Comparison of ENCODE assay signal across 8 cellular contexts in genomic region chr18:23077493-23078256, GRCh38. TPM values are rescaled to one million over a fixed set of nuclear protein-coding genes. Genes with fewer than 3 reads are reported as not detected.
DNase-seq lines count a peak whose midpoint lies in the region; ATAC-seq and TF ChIP-seq lines count a peak whose summit lies in the region.

No MANE protein-coding gene starts in this region.

- peaks cover 0 to 3% (median 3%) of the 10 kb centered on the region in 3 donors for H3K27me3 Mint-ChIP-seq in immature natural killer cell (ENCODE audit: low read depth in 3 of 3)

- no peak overlapping the region for H3K4me3 Mint-ChIP-seq in immature natural killer cell

- ATAC-seq in RWPE2 (ENCODE audit: low read depth), result peak; percentile 73
- no peak for ATAC-seq in GM18520 (IDR thresholded peaks at IDR 0.05; ENCODE audit: unreplicated experiment)
- no peak for ATAC-seq in GM21360 (IDR thresholded peaks at IDR 0.05; ENCODE audit: unreplicated experiment)
- ATAC-seq in HG03521 (IDR thresholded peaks at IDR 0.05; ENCODE audit: unreplicated experiment), result no peak

- H3K4me3 ChIP-seq in A673 (ENCODE audit: low read depth, low read length, poor library complexity, severe bottlenecking) (no peak overlapping the region), GM12864 (ENCODE audit: low read depth, low read length) (no peak overlapping the region), RWPE2 (ENCODE audit: severe bottlenecking) (no peak overlapping the region)

- no TSS peak for BruUV-seq in A673 (replicated peaks; lab: Mats Ljungman, UMichigan)

- H3K4me1 Mint-ChIP-seq in immature natural killer cell, result peaks cover 15 to 21% of the 10 kb centered on the region in 2 donors

- H3K27ac Mint-ChIP-seq in immature natural killer cell, result no peak overlapping the region

- H3K27me3 ChIP-seq in A673 (replicated peaks; ENCODE audit: insufficient read depth, low read depth, low read length, poor library complexity) (no peaks in the 10 kb centered on the region), RWPE2 (ENCODE audit: insufficient read depth, poor library complexity, severe bottlenecking) (no peaks in the 10 kb centered on the region)

- H3K4me1 ChIP-seq in A673 (ENCODE audit: insufficient read depth, low read length, poor library complexity, severe bottlenecking) (no peaks in the 10 kb centered on the region), RWPE2 (ENCODE audit: insufficient read depth, poor library complexity, severe bottlenecking) (no peaks in the 10 kb centered on the region)

- H3K9me3 ChIP-seq in A673 (ENCODE audit: low read depth, low read length, poor library complexity, severe bottlenecking) (no peaks in the 10 kb centered on the region), RWPE2 (ENCODE audit: severe bottlenecking) (no peaks in the 10 kb centered on the region)

- no peaks in the 10 kb centered on the region for H3K36me3 Mint-ChIP-seq in immature natural killer cell

- peak; percentile 51 for TF ChIP-seq CTCF in A673 (conservative IDR thresholded peaks at IDR 0.05; ENCODE audit: low read depth, low read length)
- peak; percentile 6 for TF ChIP-seq CTCF in GM12864 (IDR thresholded peaks at IDR 0.05; ENCODE audit: low read depth, low read length, missing control alignments)
- peak; percentile 44 for TF ChIP-seq CTCF in RWPE2 (IDR thresholded peaks at IDR 0.05; ENCODE audit: poor library complexity, severe bottlenecking)

- CTCF ChIA-PET in A673 (lab: Charles Lee), result no interaction called here

- H3K36me3 ChIP-seq in A673 (ENCODE audit: insufficient read depth, low read length, poor library complexity, severe bottlenecking) (no peaks in the 10 kb centered on the region), RWPE2 (ENCODE audit: low read depth) (no peaks in the 10 kb centered on the region)

- no peaks in the 10 kb centered on the region for H3K9me3 Mint-ChIP-seq in immature natural killer cell

- POLR2A ChIA-PET in A673 (lab: Charles Lee; ENCODE audit: low non-redundant PET), result no interaction called here

- intact Hi-C loops in A673 (cut with micrococcal nuclease; ENCODE audit: unreplicated experiment), result loop anchor here (2.0 kb wide), 1 partner anchor 301 kb away; no protein-coding TSS in a partner anchor

- H3K27ac ChIP-seq in A673 (ENCODE audit: low read depth, low read length, poor library complexity, severe bottlenecking), result no peak overlapping the region
- H3K27ac ChIP-seq in RWPE2 (ENCODE audit: poor library complexity, severe bottlenecking), result no peak overlapping the region

- DNase-seq in A673 (ENCODE audit: low spot score) (peak; percentile 59), GM12864 (ENCODE audit: low read depth) (no peak), RWPE2 (ENCODE audit: low spot score) (no peak), iPS-NIHi11 (ENCODE audit: low spot score) (peak; percentile 29), immature natural killer cell (no peak)

RNA-seq across cellular contexts. Expression of gene CABLES1, which starts 57.6 kb away (rescaled TPM):
- 7.1 and 7.2 TPM in 2 replicates for total RNA-seq in A673 (2021)
- polyA plus RNA-seq in immature natural killer cell, result under 1 TPM; 0.16 to 0.99 (median 0.56) TPM

Comparison
In these comparisons a context has a peak if more than half of its experiments do, and no peak if none do; other contexts are left out.
1. DNase-seq: peak in A673 (single experiment) and iPS-NIHi11 (single experiment); none in GM12864 (single experiment), RWPE2 (single experiment) and immature natural killer cell (0 of 3).
2. Peak in every context shown above with its lines, with median percentiles within 50 percentile points of each other: CTCF ChIP-seq.